ENCODE assay signal across 18 cellular contexts in genomic region chr19:8557637-8558238, GRCh38. TPM values are rescaled to one million over a fixed set of nuclear protein-coding genes. Genes with fewer than 3 reads are reported as not detected.
DNase-seq lines count a peak whose midpoint lies in the region; ATAC-seq lines count a peak whose summit lies in the region.
"Had no signal": no experiment of that assay in that cellular context is flagged by ENCODE, and none has a peak within 500 bp of the region (broad histone marks: within the 10 kb centered on the region; RNA-seq: fewer than 3 reads in every experiment).

No MANE protein-coding gene starts in this region.

- peaks cover 31% of the 10 kb centered on the region for H3K36me3 Mint-ChIP-seq in T-helper 1 cell treated with Interleukin-12 subunit alpha and Interleukin-12 subunit beta and Interleukin-4 antibody, amounts not matched to agents 30 μg/mL and 1 μg/mL, for 36 hours (ENCODE audit: low read depth)
- peaks cover 23% of the 10 kb centered on the region for H3K36me3 Mint-ChIP-seq in activated T-helper 17 cell treated with anti-CD3 and anti-CD28 coated beads, Interleukin-2, amount 50 U/mL, for 72 hours (ENCODE audit: low read depth)
- peaks cover 0 to 6% (median 2%) of the 10 kb centered on the region in 3 donors for H3K36me3 Mint-ChIP-seq in naive thymus-derived CD8-positive, alpha-beta T cell
- H3K36me3 Mint-ChIP-seq: WTC11 had no signal

- peaks cover 27% of the 10 kb centered on the region for H3K4me1 Mint-ChIP-seq in T-helper 1 cell treated with Interleukin-12 subunit alpha and Interleukin-12 subunit beta and Interleukin-4 antibody, amounts not matched to agents 30 μg/mL and 1 μg/mL, for 36 hours (ENCODE audit: low read depth)
- peaks cover 13% of the 10 kb centered on the region for H3K4me1 Mint-ChIP-seq in activated T-helper 17 cell treated with anti-CD3 and anti-CD28 coated beads, Interleukin-2, amount 50 U/mL, for 72 hours
- peaks cover 17 to 41% (median 33%) of the 10 kb centered on the region in 4 donors for H3K4me1 Mint-ChIP-seq in naive thymus-derived CD8-positive, alpha-beta T cell

- H3K27me3 Mint-ChIP-seq in T-helper 1 cell treated with Interleukin-12 subunit alpha and Interleukin-12 subunit beta and Interleukin-4 antibody, amounts not matched to agents 30 μg/mL and 1 μg/mL, for 36 hours (ENCODE audit: low read depth), result no peaks in the 10 kb centered on the region
- no peaks in the 10 kb centered on the region for H3K27me3 Mint-ChIP-seq in activated T-helper 17 cell treated with anti-CD3 and anti-CD28 coated beads, Interleukin-2, amount 50 U/mL, for 72 hours
- H3K27me3 Mint-ChIP-seq in naive thymus-derived CD8-positive, alpha-beta T cell, result no peaks in the 10 kb centered on the region

- no peaks in the 10 kb centered on the region for H3K36me3 ChIP-seq in H7 (replicated peaks; ENCODE audit: control insufficient read depth, insufficient read depth, low read length)
- H3K36me3 ChIP-seq: MG63 had no signal

- no peak overlapping the region for H3K4me3 Mint-ChIP-seq in T-helper 1 cell treated with Interleukin-12 subunit alpha and Interleukin-12 subunit beta and Interleukin-4 antibody, amounts not matched to agents 30 μg/mL and 1 μg/mL, for 36 hours
- peak overlapping the region; percentile 28 for H3K4me3 Mint-ChIP-seq in activated T-helper 17 cell treated with anti-CD3 and anti-CD28 coated beads, Interleukin-2, amount 50 U/mL, for 72 hours
- no peak overlapping the region for H3K4me3 Mint-ChIP-seq in naive thymus-derived CD8-positive, alpha-beta T cell
- H3K4me3 Mint-ChIP-seq: WTC11 had no signal

- no peaks in the 10 kb centered on the region for H3K27me3 ChIP-seq in H7 (ENCODE audit: control insufficient read depth, insufficient read depth, low read length)

- H3K9me3 Mint-ChIP-seq in T-helper 1 cell treated with Interleukin-12 subunit alpha and Interleukin-12 subunit beta and Interleukin-4 antibody, amounts not matched to agents 30 μg/mL and 1 μg/mL, for 36 hours, result no peaks in the 10 kb centered on the region
- no peaks in the 10 kb centered on the region for H3K9me3 Mint-ChIP-seq in activated T-helper 17 cell treated with anti-CD3 and anti-CD28 coated beads, Interleukin-2, amount 50 U/mL, for 72 hours
- no peaks in the 10 kb centered on the region for H3K9me3 Mint-ChIP-seq in naive thymus-derived CD8-positive, alpha-beta T cell

- POLR2A ChIA-PET in naive thymus-derived CD8-positive, alpha-beta T cell (lab: Charles Lee), result interaction anchor here (0.6 to 2.5 kb wide), 12 partner anchors 8 to 62 kb away, joined by 3 to 12 read pairs (median 3); no protein-coding TSS in a partner anchor

- DNase-seq in T-helper 1 cell (no peak), H7 (peak; percentile 27), COLO668 (lab: John Stamatoyannopoulos, UW; ENCODE audit: unreplicated experiment) (no peak)
- DNase-seq in naive thymus-derived CD8-positive, alpha-beta T cell, result no peak
- DNase-seq: 8988T; activated effector memory CD4-positive, alpha-beta T cell treated with Interleukin-2 at 50 U/mL for 16 hours; MG63; SIG-M5 had no signal

- no peak overlapping the region for H3K4me3 ChIP-seq in H7 (ENCODE audit: insufficient read depth, low read depth, low read length)
- H3K4me3 ChIP-seq: MG63 had no signal

- H3K27ac Mint-ChIP-seq in T-helper 1 cell treated with Interleukin-12 subunit alpha and Interleukin-12 subunit beta and Interleukin-4 antibody, amounts not matched to agents 30 μg/mL and 1 μg/mL, for 36 hours, result peak overlapping the region; percentile 80
- peak overlapping the region; percentile 93 for H3K27ac Mint-ChIP-seq in activated T-helper 17 cell treated with anti-CD3 and anti-CD28 coated beads, Interleukin-2, amount 50 U/mL, for 72 hours
- peak overlapping the region; percentile 29 to 87 (median 81) for H3K27ac Mint-ChIP-seq in naive thymus-derived CD8-positive, alpha-beta T cell
- H3K27ac Mint-ChIP-seq: WTC11 had no signal

- peak; percentile 52 for ATAC-seq in activated T-helper 17 cell treated with anti-CD3 and anti-CD28 coated beads, Interleukin-2, amount 50 U/mL, for 72 hours (replicated peaks)
- no peak for ATAC-seq in naive thymus-derived CD8-positive, alpha-beta T cell
- ATAC-seq in GM19463 (IDR thresholded peaks at IDR 0.05; ENCODE audit: unreplicated experiment) (no peak), GM19397 (IDR thresholded peaks at IDR 0.05; ENCODE audit: unreplicated experiment) (no peak)
- ATAC-seq: WTC11 had no signal

RNA-seq across cellular contexts. Expression of gene MYO1F, which starts 19.5 kb away (rescaled TPM):
- total RNA-seq in H7 (2014; rRNA removed; shearing (Covaris generic)), result 3.0 and 4.5 TPM in 2 replicates
- 100 to 1,000 TPM in 1 of 2 donors, 10 to 100 TPM in 1; 68.7 to 134 TPM for total RNA-seq in activated T-helper 17 cell treated with anti-CD3 and anti-CD28 coated beads, Interleukin-2, amount 50 U/mL, for 72 hours
- total RNA-seq in naive thymus-derived CD8-positive, alpha-beta T cell, result 10 to 100 TPM; 64.4 to 65.0 TPM
- polyA plus RNA-seq in naive thymus-derived CD8-positive, alpha-beta T cell, result 10 to 100 TPM in 1 of 3 donors, 1 to 10 TPM in 2; 4.4 to 30.1 (median 5.6) TPM
- total RNA-seq: bronchial epithelial cell, HT-29, myocyte had no signal

RNA-seq across cellular contexts. Expression of gene ZNF414, which starts 43.8 kb away (rescaled TPM):
- 7.6 and 13.1 TPM in 2 replicates for total RNA-seq in H7 (2014; rRNA removed; shearing (Covaris generic))
- 10 to 100 TPM; 18.4 to 19.1 TPM for total RNA-seq in activated T-helper 17 cell treated with anti-CD3 and anti-CD28 coated beads, Interleukin-2, amount 50 U/mL, for 72 hours
- total RNA-seq in naive thymus-derived CD8-positive, alpha-beta T cell, result 10 to 100 TPM; 70.2 to 73.1 TPM
- polyA plus RNA-seq in naive thymus-derived CD8-positive, alpha-beta T cell, result 10 to 100 TPM; 15.2 to 34.2 (median 27.7) TPM

RNA-seq across cellular contexts. Expression of gene ADAMTS10, which starts 52.8 kb away (rescaled TPM):
- 23.2 and 32.9 TPM in 2 replicates for total RNA-seq in H7 (2014; rRNA removed; shearing (Covaris generic))
- total RNA-seq in activated T-helper 17 cell treated with anti-CD3 and anti-CD28 coated beads, Interleukin-2, amount 50 U/mL, for 72 hours, result 1 to 10 TPM; 2.5 to 7.4 TPM
- 100 to 1,000 TPM; 190 to 196 TPM for total RNA-seq in naive thymus-derived CD8-positive, alpha-beta T cell
- 1 to 10 TPM; 1.2 to 3.4 (median 2.0) TPM for polyA plus RNA-seq in naive thymus-derived CD8-positive, alpha-beta T cell
- total RNA-seq: bronchial epithelial cell, HT-29 had no signal
- polyA plus RNA-seq: keratinocyte had no signal

RNA-seq across cellular contexts. Expression of gene PRAM1, which starts 55.3 kb away (rescaled TPM):
- 0.07 TPM in 2 replicates for total RNA-seq in H7 (2014; rRNA removed; shearing (Covaris generic))
- 1 to 10 TPM; 1.1 to 2.9 TPM for total RNA-seq in activated T-helper 17 cell treated with anti-CD3 and anti-CD28 coated beads, Interleukin-2, amount 50 U/mL, for 72 hours
- total RNA-seq in naive thymus-derived CD8-positive, alpha-beta T cell, result 1 to 10 TPM; 3.5 to 4.7 TPM
- under 1 TPM in 2 of 3 donors, not detected in 1; 0.07 to 0.20 TPM for polyA plus RNA-seq in naive thymus-derived CD8-positive, alpha-beta T cell
- total RNA-seq: bronchial epithelial cell, glomerular endothelial cell, HT-29, myocyte had no signal
- polyA plus RNA-seq: keratinocyte had no signal

Comparison
In these comparisons a context has a peak if more than half of its experiments do, and no peak if none do; other contexts are left out.
1. RNA of gene MYO1F, which starts 19.5 kb away (total RNA-seq): 68.7 to 134 TPM in activated T-helper 17 cell treated with anti-CD3 and anti-CD28 coated beads, Interleukin-2, amount 50 U/mL, for 72 hours and 64.4 to 65.0 TPM in naive thymus-derived CD8-positive, alpha-beta T cell; 3.0 to 4.5 TPM in H7; every median in the first group is over 10 times any median in the second.
2. Peak in every context shown above with its lines, with median percentiles within 50 percentile points of each other: H3K27ac Mint-ChIP-seq.